8 cellular contexts compared by ENCODE assay signal in the genomic region with DNA sequence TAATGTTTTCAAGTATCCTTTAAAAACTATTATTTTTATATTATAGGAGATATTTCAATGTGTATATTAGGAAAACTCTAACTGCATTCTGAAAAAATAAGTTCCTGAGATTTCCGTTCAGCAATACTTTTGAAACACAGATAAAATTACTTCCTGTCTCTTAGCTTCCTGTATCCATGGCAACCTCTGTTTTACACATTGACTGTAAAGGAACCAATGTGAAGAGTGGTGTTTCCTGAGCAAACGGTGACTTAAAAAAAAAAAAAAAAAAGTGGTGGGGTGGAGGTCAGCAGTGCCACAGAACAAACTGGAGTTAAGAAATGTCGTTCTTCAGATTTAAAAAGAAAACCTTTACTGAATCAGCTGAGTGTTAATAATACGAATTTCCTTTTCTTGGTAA. TPM values are rescaled to one million over a fixed set of nuclear protein-coding genes. Genes with fewer than 3 reads are reported as not detected.
A peak's percentile ranks its signal among the peaks of the same experiment; 100 is the strongest.
DNase-seq lines count a peak whose midpoint lies in the region; ATAC-seq, FAIRE-seq and TF ChIP-seq lines count a peak whose summit lies in the region.
"Had no signal": no experiment of that assay in that cellular context is flagged by ENCODE, and none has a peak within 500 bp of the region (broad histone marks: within the 10 kb centered on the region; RNA-seq: fewer than 3 reads in every experiment).

A gene with protein sequence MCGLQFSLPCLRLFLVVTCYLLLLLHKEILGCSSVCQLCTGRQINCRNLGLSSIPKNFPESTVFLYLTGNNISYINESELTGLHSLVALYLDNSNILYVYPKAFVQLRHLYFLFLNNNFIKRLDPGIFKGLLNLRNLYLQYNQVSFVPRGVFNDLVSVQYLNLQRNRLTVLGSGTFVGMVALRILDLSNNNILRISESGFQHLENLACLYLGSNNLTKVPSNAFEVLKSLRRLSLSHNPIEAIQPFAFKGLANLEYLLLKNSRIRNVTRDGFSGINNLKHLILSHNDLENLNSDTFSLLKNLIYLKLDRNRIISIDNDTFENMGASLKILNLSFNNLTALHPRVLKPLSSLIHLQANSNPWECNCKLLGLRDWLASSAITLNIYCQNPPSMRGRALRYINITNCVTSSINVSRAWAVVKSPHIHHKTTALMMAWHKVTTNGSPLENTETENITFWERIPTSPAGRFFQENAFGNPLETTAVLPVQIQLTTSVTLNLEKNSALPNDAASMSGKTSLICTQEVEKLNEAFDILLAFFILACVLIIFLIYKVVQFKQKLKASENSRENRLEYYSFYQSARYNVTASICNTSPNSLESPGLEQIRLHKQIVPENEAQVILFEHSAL (plus strand): TSS at position 280 of the 400 bp plus-strand sequence. CDS start 620 bp downstream, outside the sequence.

- intact Hi-C loops in transverse colon (cut with DNase I; ENCODE audit: low total_unique reads): no loop called here

- FAIRE-seq in GM18507 (lab: Jason Lieb, UNC): peak; percentile 74

- H3K4me1 ChIP-seq in neutrophil (ENCODE audit: control insufficient read depth in 1 of 2, insufficient read depth in 1 of 2, low read depth in 1 of 2, low read length in 1 of 2): peaks cover 25 to 29% of the 10 kb centered on the region in 2 experiments
- peaks cover 0 to 3% (median 0%) of the 10 kb centered on the region in 4 donors for H3K4me1 ChIP-seq in transverse colon

- H3K27me3 ChIP-seq in neutrophil: no peaks in the 10 kb centered on the region
- no peaks in the 10 kb centered on the region for H3K27me3 ChIP-seq in transverse colon

- no peak for TF ChIP-seq EP300 in transverse colon (IDR thresholded peaks at IDR 0.05; ENCODE audit: low read depth)

- in situ Hi-C loops in transverse colon (cut with MboI; ENCODE audit: low pct_ligation_motif_present in 1 of 4, low pct_unique_long_range_greater_than_20kb in 1 of 4, low sequenced_read_pairs in 3 of 4): no loop called here

- 47 to 48% methylated on average over 4 of the region's 4 CpGs for WGBS in transverse colon (ENCODE audit: low coverage in 1 of 2), 2 donors

- no peak within 1 kb of the TSS for H3K27ac ChIP-seq in coronary artery
- H3K27ac ChIP-seq in neutrophil: peak within 1 kb of the TSS; percentile 61
- H3K27ac ChIP-seq in transverse colon: no peak within 1 kb of the TSS
- H3K27ac ChIP-seq: VCaP had no signal

- H3K9me3 ChIP-seq in neutrophil: no peaks in the 10 kb centered on the region
- no peaks in the 10 kb centered on the region for H3K9me3 ChIP-seq in transverse colon

- no peak for DNase-seq in GM18507 (ENCODE audit: extremely low spot score, insufficient read length, low read depth)
- DNase-seq in Kasumi-1 (lab: John Stamatoyannopoulos, UW): peak; percentile 96 to 98
- DNase-seq in coronary artery (ENCODE audit: low spot score): no peak
- DNase-seq in NCI-H1694 treated with DMSO at 0.1 percent for 48 hours (lab: John Stamatoyannopoulos, UW): no peak
- DNase-seq in transverse colon: no peak

- no peak for TF ChIP-seq CTCF in coronary artery (IDR thresholded peaks at IDR 0.05)
- no peak for TF ChIP-seq CTCF in neutrophil (IDR thresholded peaks at IDR 0.05)
- no peak for TF ChIP-seq CTCF in transverse colon (IDR thresholded peaks at IDR 0.05)

- no peak for TF ChIP-seq POLR2A in transverse colon (IDR thresholded peaks at IDR 0.05)

- H3K4me3 ChIP-seq in coronary artery (peak within 1 kb of the TSS; percentile 1), neutrophil (ENCODE audit: low read depth in 1 of 2, low read length in 1 of 2) (peak within 1 kb of the TSS; percentile 32 to 39), transverse colon (no peak within 1 kb of the TSS)

- peak; percentile 87 for ATAC-seq in GM21717 (IDR thresholded peaks at IDR 0.05; ENCODE audit: unreplicated experiment)

- H3K36me3 ChIP-seq in neutrophil: no peaks in the 10 kb centered on the region
- no peaks in the 10 kb centered on the region for H3K36me3 ChIP-seq in transverse colon

RNA-seq across cellular contexts. Expression of the gene that starts here (rescaled TPM):
- total RNA-seq in transverse colon: 1 to 10 TPM; 1.8 to 3.4 (median 2.3) TPM

Comparison
In these comparisons a context has a peak if more than half of its experiments do, and no peak if none do; other contexts are left out.
1. DNase-seq: peak in Kasumi-1 (2 of 2); none in GM18507 (single experiment), coronary artery (single experiment), NCI-H1694 treated with DMSO at 0.1 percent for 48 hours (single experiment) and transverse colon (single experiment).
2. H3K4me3 ChIP-seq: peak in coronary artery (single experiment) and neutrophil (2 of 2); none in transverse colon (0 of 4).